21 cellular contexts compared by ENCODE assay signal in genomic region chr6:90082847-90083246, GRCh38.
DNase-seq lines count a peak whose midpoint lies in the region; ATAC-seq and TF ChIP-seq lines count a peak whose summit lies in the region.
"Had no signal": no experiment of that assay in that cellular context is flagged by ENCODE, and none has a peak within 500 bp of the region (broad histone marks: within the 10 kb centered on the region; RNA-seq: fewer than 3 reads in every experiment).

No MANE protein-coding gene starts in this region.

- H2AFZ ChIP-seq in OCI-LY7 (ENCODE audit: low read length), result no peak overlapping the region

- no peak for DNase-seq in activated naive CD4-positive, alpha-beta T cell treated with anti-CD3 and anti-CD28 coated beads for 36 hours
- DNase-seq in activated naive CD4-positive, alpha-beta T cell treated with Interleukin-2 at 50 U/mL for 16 hours, result no peak
- DNase-seq in OCI-LY7 (ENCODE audit: low spot score) (no peak), chondrocyte (ENCODE audit: low spot score) (no peak), GM13976 (ENCODE audit: low spot score) (no peak)
- DNase-seq in stimulated activated naive CD8-positive, alpha-beta T cell treated with anti-CD3 and anti-CD28 coated beads, Interleukin-15, amount 100 ng/mL, for 72 hours, result no peak
- DNase-seq: activated CD4-positive, alpha-beta memory T cell treated with anti-CD3 and anti-CD28 coated beads for 36 hours; AML-193; aorta; effector CD8-positive, alpha-beta T cell; esophagus squamous epithelium; NCI-H1048; NCI-H2081; NCI-H510A; ovary; sigmoid colon; uterus had no signal

- H3K4me3 ChIP-seq in OCI-LY7 (ENCODE audit: low read depth, low read length, poor library complexity, severe bottlenecking), result no peak overlapping the region
- H3K4me3 ChIP-seq: esophagus squamous epithelium, ovary, sigmoid colon, uterus had no signal

- TF ChIP-seq CTCF in OCI-LY7 (conservative IDR thresholded peaks at IDR 0.05; ENCODE audit: low read length) (no peak), chondrocyte (IDR thresholded peaks at IDR 0.05) (peak; percentile 12), GM13976 (IDR thresholded peaks at IDR 0.05; ENCODE audit: borderline replicate concordance, control extremely low read depth, extremely low read depth, insufficient read depth, missing control alignments) (no peak)

- peaks cover 86% of the 10 kb centered on the region for H3K4me1 Mint-ChIP-seq in activated naive CD4-positive, alpha-beta T cell treated with anti-CD3 and anti-CD28 coated beads for 36 hours (ENCODE audit: low read depth)
- peaks cover 22% of the 10 kb centered on the region for H3K4me1 Mint-ChIP-seq in chondrocyte (ENCODE audit: low read depth)
- H3K4me1 Mint-ChIP-seq in stimulated activated naive CD8-positive, alpha-beta T cell treated with anti-CD3 and anti-CD28 coated beads, Interleukin-15, amount 100 ng/mL, for 72 hours, result peaks cover 62% of the 10 kb centered on the region

- H3K9me3 ChIP-seq in OCI-LY7 (ENCODE audit: low read length), result no peaks in the 10 kb centered on the region
- H3K9me3 ChIP-seq: esophagus squamous epithelium, ovary, sigmoid colon, uterus had no signal

- H3K4me2 ChIP-seq in OCI-LY7 (ENCODE audit: low read length), result peak overlapping the region; percentile 11; the same call in 1 of the 2 replicates

- intact Hi-C loops in activated naive CD4-positive, alpha-beta T cell treated with anti-CD3 and anti-CD28 coated beads for 36 hours (cut with micrococcal nuclease), result loop anchor here (10.0 kb wide), 1 partner anchor 258 kb away; the partner anchor contains the start of gene CASP8AP2
- intact Hi-C loops in OCI-LY7 (cut with micrococcal nuclease; ENCODE audit: unreplicated experiment), result no loop called here

- BruUV-seq in OCI-LY7 (replicated peaks; lab: Mats Ljungman, UMichigan), result no TSS peak

- no peaks in the 10 kb centered on the region for H3K27me3 Mint-ChIP-seq in activated naive CD4-positive, alpha-beta T cell treated with anti-CD3 and anti-CD28 coated beads for 36 hours (ENCODE audit: low read depth)
- H3K27me3 Mint-ChIP-seq in chondrocyte (ENCODE audit: low read depth), result no peaks in the 10 kb centered on the region
- H3K27me3 Mint-ChIP-seq in stimulated activated naive CD8-positive, alpha-beta T cell treated with anti-CD3 and anti-CD28 coated beads, Interleukin-15, amount 100 ng/mL, for 72 hours, result no peaks in the 10 kb centered on the region
- H3K27me3 Mint-ChIP-seq: activated CD4-positive, alpha-beta memory T cell treated with anti-CD3 and anti-CD28 coated beads for 36 hours had no signal

- H3K27ac Mint-ChIP-seq in activated naive CD4-positive, alpha-beta T cell treated with anti-CD3 and anti-CD28 coated beads for 36 hours, result peak overlapping the region; percentile 8
- H3K27ac Mint-ChIP-seq in chondrocyte (ENCODE audit: unreplicated experiment), result no peak overlapping the region
- no peak overlapping the region for H3K27ac Mint-ChIP-seq in stimulated activated naive CD8-positive, alpha-beta T cell treated with anti-CD3 and anti-CD28 coated beads, Interleukin-15, amount 100 ng/mL, for 72 hours
- H3K27ac Mint-ChIP-seq: activated CD4-positive, alpha-beta memory T cell treated with anti-CD3 and anti-CD28 coated beads for 36 hours; activated T-helper 2 cell treated with anti-CD3 and anti-CD28 coated beads, Interferon-gamma antibody, Interleukin-2, Interleukin-4, amounts not matched to agents 10 μg/mL and 5 μg/mL and 100 μg/mL, durations not matched to agents 14 hours and 24 hours and 36 hours had no signal

- no peaks in the 10 kb centered on the region for H3K9me2 ChIP-seq in OCI-LY7 (ENCODE audit: insufficient read depth, low read length)

- peaks cover 23% of the 10 kb centered on the region; the same call in 1 of the 2 replicates for H4K20me1 ChIP-seq in OCI-LY7 (ENCODE audit: insufficient read depth, low read length)

- peaks cover 46% of the 10 kb centered on the region for H3K36me3 Mint-ChIP-seq in activated naive CD4-positive, alpha-beta T cell treated with anti-CD3 and anti-CD28 coated beads for 36 hours (ENCODE audit: low read depth)
- H3K36me3 Mint-ChIP-seq in chondrocyte (ENCODE audit: low read depth), result no peaks in the 10 kb centered on the region

- H3K4me1 ChIP-seq in OCI-LY7 (ENCODE audit: insufficient read depth, low read length, poor library complexity, severe bottlenecking), result peaks cover 63% of the 10 kb centered on the region
- H3K4me1 ChIP-seq: sigmoid colon, uterus had no signal

- H3K4me3 Mint-ChIP-seq in activated naive CD4-positive, alpha-beta T cell treated with anti-CD3 and anti-CD28 coated beads for 36 hours, result no peak overlapping the region
- H3K4me3 Mint-ChIP-seq in chondrocyte (ENCODE audit: unreplicated experiment), result no peak overlapping the region
- H3K4me3 Mint-ChIP-seq in stimulated activated naive CD8-positive, alpha-beta T cell treated with anti-CD3 and anti-CD28 coated beads, Interleukin-15, amount 100 ng/mL, for 72 hours, result peak overlapping the region; percentile 28 to 30
- H3K4me3 Mint-ChIP-seq: activated CD4-positive, alpha-beta memory T cell treated with anti-CD3 and anti-CD28 coated beads for 36 hours had no signal

- no peak for ATAC-seq in stimulated activated naive CD8-positive, alpha-beta T cell treated with anti-CD3 and anti-CD28 coated beads, Interleukin-15, amount 100 ng/mL, for 72 hours
- no peak for ATAC-seq in GM21390 (IDR thresholded peaks at IDR 0.05; ENCODE audit: unreplicated experiment)
- ATAC-seq: HCT116, left lobe of liver had no signal

- H3K36me3 ChIP-seq in OCI-LY7 (ENCODE audit: insufficient read depth, low read length), result peaks cover 71% of the 10 kb centered on the region
- H3K36me3 ChIP-seq: esophagus squamous epithelium, ovary, sigmoid colon, uterus had no signal

- CTCF ChIA-PET in activated naive CD4-positive, alpha-beta T cell treated with anti-CD3 and anti-CD28 coated beads for 36 hours (lab: Charles Lee), result interaction anchor here (0.6 to 3.0 kb wide), 16 partner anchors 13 to 374 kb away, joined by 3 to 14 read pairs (median 4); no protein-coding TSS in a partner anchor
- CTCF ChIA-PET in OCI-LY7 (lab: Charles Lee; ENCODE audit: unreplicated experiment), result no interaction called here

- in situ Hi-C loops in GM13976 (cut with MboI; ENCODE audit: low sequenced_read_pairs, unreplicated experiment), result no loop called here

- no peaks in the 10 kb centered on the region for H3K9me3 Mint-ChIP-seq in activated naive CD4-positive, alpha-beta T cell treated with anti-CD3 and anti-CD28 coated beads for 36 hours
- H3K9me3 Mint-ChIP-seq in chondrocyte (ENCODE audit: low read depth), result no peaks in the 10 kb centered on the region
- H3K9me3 Mint-ChIP-seq in stimulated activated naive CD8-positive, alpha-beta T cell treated with anti-CD3 and anti-CD28 coated beads, Interleukin-15, amount 100 ng/mL, for 72 hours, result no peaks in the 10 kb centered on the region
- H3K9me3 Mint-ChIP-seq: activated CD4-positive, alpha-beta memory T cell treated with anti-CD3 and anti-CD28 coated beads for 36 hours; activated T-helper 2 cell treated with anti-CD3 and anti-CD28 coated beads, Interferon-gamma antibody, Interleukin-2, Interleukin-4, amounts not matched to agents 10 μg/mL and 5 μg/mL and 100 μg/mL, durations not matched to agents 14 hours and 24 hours and 36 hours had no signal

- H3K27ac ChIP-seq in OCI-LY7 (ENCODE audit: low read depth, low read length, poor library complexity, severe bottlenecking), result no peak overlapping the region
- H3K27ac ChIP-seq: esophagus squamous epithelium, ovary, sigmoid colon, uterus had no signal

- peaks cover 49% of the 10 kb centered on the region; the same call in 1 of the 2 replicates for H3K79me2 ChIP-seq in OCI-LY7 (ENCODE audit: insufficient read depth, low read depth, low read length)

- POLR2A ChIA-PET in OCI-LY7 (lab: Charles Lee), result interaction anchor here (1.3 to 2.1 kb wide), 4 partner anchors 8 to 30 kb away, joined by 3 to 10 read pairs (median 5); no protein-coding TSS in a partner anchor

Comparison
In these comparisons a context has a peak if more than half of its experiments do, and no peak if none do; other contexts are left out.
1. H3K4me3 Mint-ChIP-seq: peak in stimulated activated naive CD8-positive, alpha-beta T cell treated with anti-CD3 and anti-CD28 coated beads, Interleukin-15, amount 100 ng/mL, for 72 hours (2 of 2); none in activated naive CD4-positive, alpha-beta T cell treated with anti-CD3 and anti-CD28 coated beads for 36 hours (single experiment) and chondrocyte (single experiment).